Comparison of ENCODE assay signal across 10 cellular contexts in genomic region chr5:100899675-100900074, GRCh38. TPM values are rescaled to one million over a fixed set of nuclear protein-coding genes. Genes with fewer than 3 reads are reported as not detected.
DNase-seq lines count a peak whose midpoint lies in the region; ATAC-seq, FAIRE-seq and TF ChIP-seq lines count a peak whose summit lies in the region.
"Had no signal": no experiment of that assay in that cellular context is flagged by ENCODE, and none has a peak within 500 bp of the region (broad histone marks: within the 10 kb centered on the region; RNA-seq: fewer than 3 reads in every experiment).

No MANE protein-coding gene starts in this region.

- H3K79me2 ChIP-seq in K562 (ENCODE audit: control insufficient read depth, insufficient read depth, low read length) = no peaks in the 10 kb centered on the region; the same call in 2 of the 3 replicates

- H2AFZ ChIP-seq in K562 (ENCODE audit: low read depth, low read length) = 0 out of 2 replicates have a peak overlapping the region, but pooled peaks have one; percentile 68

- peaks cover 21 to 36% of the 10 kb centered on the region in 2 donors for H3K36me3 Mint-ChIP-seq in CD14-positive monocyte
- no peaks in the 10 kb centered on the region for H3K36me3 Mint-ChIP-seq in nephron (ENCODE audit: low read depth)

- no peak for ATAC-seq in K562
- ATAC-seq in GM18502 (IDR thresholded peaks at IDR 0.05; ENCODE audit: poor library complexity, unreplicated experiment) = no peak

- TF ChIP-seq EP300 in K562 (IDR thresholded peaks at IDR 0.05; ENCODE audit: low read length) = no peak

- H3K36me3 ChIP-seq in K562 (ENCODE audit: control insufficient read depth, insufficient read depth, low read length) = no peaks in the 10 kb centered on the region

- in situ Hi-C loops in K562 (cut with MboI) = no loop called here

- CTCF ChIA-PET in K562 (lab: Yijun Ruan, JAX; ENCODE audit: low intra/inter-chr PET ratio) = no interaction called here

- H3K4me1 Mint-ChIP-seq in CD14-positive monocyte (peaks cover 40% of the 10 kb centered on the region), nephron (peaks cover 20% of the 10 kb centered on the region)

- no peak for TF ChIP-seq CTCF in CD14-positive monocyte (IDR thresholded peaks at IDR 0.05)
- no peak for TF ChIP-seq CTCF in HL-60 (IDR thresholded peaks at IDR 0.05; ENCODE audit: insufficient read depth, low read length)
- no peak for TF ChIP-seq CTCF in K562 (IDR thresholded peaks at IDR 0.05 in 2 of 3, conservative IDR thresholded peaks at IDR 0.05 in 1 of 3; ENCODE audit: insufficient read depth in 2 of 3, low read depth in 1 of 3, low read length in 3 of 3)
- no peak for TF ChIP-seq CTCF in nephron (IDR thresholded peaks at IDR 0.05; ENCODE audit: unreplicated experiment in 3 of 3)
- TF ChIP-seq CTCF in GM20000 (IDR thresholded peaks at IDR 0.05; ENCODE audit: extremely low read depth, missing control alignments) = no peak

- intact Hi-C loops in CD14-positive monocyte (cut with micrococcal nuclease) = loop anchor here (5.0 to 10.0 kb wide), 4 partner anchors 55 to 122 kb away; no protein-coding TSS in a partner anchor
- intact Hi-C loops in K562 (cut with micrococcal nuclease) = loop anchor here (10.0 kb wide), 1 partner anchor 285 kb away; no protein-coding TSS in a partner anchor

- 12% methylated on average over 2 of the region's 2 CpGs for WGBS in K562 (ENCODE audit: insufficient coverage, low coverage, missing lambda C conversion rate)

- H3K27ac Mint-ChIP-seq in CD14-positive monocyte = peak overlapping the region; percentile 93 to 99 (median 99)
- peak overlapping the region in 2 of 3 experiments; percentile 27 to 46 for H3K27ac Mint-ChIP-seq in nephron

- H3K9me3 ChIP-seq in K562 (replicated peaks; ENCODE audit: control insufficient read depth, insufficient read depth, low read depth, low read length) = no peaks in the 10 kb centered on the region

- POLR2A ChIA-PET in K562 (lab: Yijun Ruan, JAX) = no interaction called here

- H3K4me3 Mint-ChIP-seq in CD14-positive monocyte (peak overlapping the region; percentile 90 to 99), nephron (peak overlapping the region; percentile 87 to 90 (median 90))

- 0 out of 2 replicates have a peak overlapping the region, but pooled peaks have one; percentile 53 for H3K4me2 ChIP-seq in K562 (ENCODE audit: insufficient read depth, low read length)

- H3K9ac ChIP-seq in K562 (ENCODE audit: insufficient read depth in 1 of 2, low read depth in 2 of 2, low read length in 2 of 2) = peak overlapping the region in 1 of 2 experiments; percentile 34; a peak in 1 of 4 replicates

- DNase-seq in CD14-positive monocyte (ENCODE audit: low spot score) (no peak), HL-60 (ENCODE audit: low read depth in 1 of 2, low spot score in 1 of 2) (no peak), K562 (ENCODE audit: extremely low read depth in 1 of 4, low spot score in 3 of 4) (no peak), GM20000 (ENCODE audit: low spot score) (no peak), HUDEP-2 (lab: John Stamatoyannopoulos, UW; ENCODE audit: unreplicated experiment in 76 of 76) (no peak), frontal cortex (ENCODE audit: low spot score in 2 of 2) (no peak)
- DNase-seq: IMR-90 had no signal

- H3K9me3 Mint-ChIP-seq in CD14-positive monocyte (no peaks in the 10 kb centered on the region), nephron (no peaks in the 10 kb centered on the region)

- H3K27ac ChIP-seq in HL-60 (replicated peaks) (peak overlapping the region; percentile 91), K562 (ENCODE audit: extremely low read depth, low read depth, low read length) (peak overlapping the region; percentile 51; the same call in 2 of the 3 replicates)

- BruUV-seq in K562 (replicated peaks; lab: Mats Ljungman, UMichigan) = no TSS peak

- no peak for TF ChIP-seq RAD21 in K562 (CRISPR knock-in tag; conservative IDR thresholded peaks at IDR 0.05 in 1 of 2, IDR thresholded peaks at IDR 0.05 in 1 of 2)

- no peaks in the 10 kb centered on the region for H4K20me1 ChIP-seq in K562 (replicated peaks; ENCODE audit: control insufficient read depth, insufficient read depth, low read length)

- H3K27me3 ChIP-seq in HL-60 (ENCODE audit: insufficient read depth, poor library complexity, severe bottlenecking) (no peaks in the 10 kb centered on the region), K562 (ENCODE audit: control insufficient read depth in 2 of 2, insufficient read depth in 2 of 2, low read length in 2 of 2) (no peaks in the 10 kb centered on the region)

- H3K9me1 ChIP-seq in K562 (ENCODE audit: control insufficient read depth, insufficient read depth, low read length) = no peaks in the 10 kb centered on the region

- TF ChIP-seq POLR2A in K562 (conservative IDR thresholded peaks at IDR 0.05) = no peak

- H3K4me3 ChIP-seq in HL-60 (replicated peaks; ENCODE audit: insufficient read depth, low read length) (no peak overlapping the region), K562 (no peak overlapping the region)

- H3K27me3 Mint-ChIP-seq in CD14-positive monocyte (ENCODE audit: low read depth in 3 of 3) (no peaks in the 10 kb centered on the region), nephron (ENCODE audit: low read depth) (peaks cover 33% of the 10 kb centered on the region)

- FAIRE-seq in K562 (lab: Jason Lieb, UNC) (no peak), frontal cortex (lab: Jason Lieb, UNC) (no peak)
- FAIRE-seq: G401.6 had no signal

- peaks cover 0 to 8% of the 10 kb centered on the region in 2 experiments; a peak in 2 of 5 replicates for H3K4me1 ChIP-seq in K562 (replicated peaks in 1 of 2; ENCODE audit: control insufficient read depth in 2 of 2, insufficient read depth in 2 of 2, low read length in 2 of 2)

TF ChIP-seq in K562, 482 proteins besides CTCF, POLR2A, EP300 and RAD21:
- no peak for TF ChIP-seq KLF10 (CRISPR knock-in tag; IDR thresholded peaks at IDR 0.05)
- TF ChIP-seq RB1 (IDR thresholded peaks at IDR 0.05; ENCODE audit: low read depth) = no peak
- TF ChIP-seq ZNF57 (CRISPR knock-in tag; IDR thresholded peaks at IDR 0.05) = no peak
- no peak for TF ChIP-seq FOXM1 (IDR thresholded peaks at IDR 0.05; ENCODE audit: low read depth)
- no peak for TF ChIP-seq FOXM1 (CRISPR knock-in tag; IDR thresholded peaks at IDR 0.05; ENCODE audit: low read depth)
- no peak for TF ChIP-seq FOXA3 (CRISPR knock-in tag; conservative IDR thresholded peaks at IDR 0.05 in 1 of 2, IDR thresholded peaks at IDR 0.05 in 1 of 2)
- TF ChIP-seq MTF1 (CRISPR knock-in tag; IDR thresholded peaks at IDR 0.05; ENCODE audit: borderline replicate concordance) = no peak
- no peak for TF ChIP-seq FOXJ2 (tag; IDR thresholded peaks at IDR 0.05)
- TF ChIP-seq CBFA2T2 (conservative IDR thresholded peaks at IDR 0.05) = no peak
- TF ChIP-seq ATF2 (CRISPR knock-in tag; IDR thresholded peaks at IDR 0.05) = no peak
- TF ChIP-seq ZNF384 (IDR thresholded peaks at IDR 0.05; ENCODE audit: low read depth, low read length) = no peak
- TF ChIP-seq KAT2B (IDR thresholded peaks at IDR 0.05; ENCODE audit: low read depth, low read length) = no peak
- no peak for TF ChIP-seq RAD51 (IDR thresholded peaks at IDR 0.05; ENCODE audit: borderline replicate concordance, low read depth)
- no peak for TF ChIP-seq BHLHE40 (IDR thresholded peaks at IDR 0.05; ENCODE audit: low read length)

RNA-seq across cellular contexts. Expression of gene ST8SIA4, which starts 3.4 kb away (rescaled TPM):
- polyA plus RNA-seq in CD14-positive monocyte (10 to 100 TPM; 30.7 to 36.4 TPM), K562 (2011; rRNA removed) (0.12 and 0.99 TPM in 2 replicates), K562 (2014; fragmentation: Illumina TruSeq; extraction: Trizol) (0.48 and 0.51 TPM in 2 replicates), K562 (2014; fragmentation: Nextera tagmentation; extraction: Ambion mirVana) (under 1 TPM; 0.22 to 0.51 TPM), K562 (2014; rRNA removed) (0.54 and 0.61 TPM in 2 replicates)
- total RNA-seq in K562 (2011; cell fraction: chromatin; rRNA removed; ENCODE audit: low replicate concordance) = 2.8 and 5.8 TPM in 2 replicates
- total RNA-seq in K562 (2011; cell fraction: nucleolus; rRNA removed) = 1.0 and 2.0 TPM in 2 replicates
- 2.3 and 3.4 TPM in 2 replicates for total RNA-seq in K562 (2011; cell fraction: nucleoplasm; rRNA removed)
- total RNA-seq in K562 (2014; rRNA removed) (0.50 and 1.1 TPM in 2 replicates), K562 (2014; rRNA removed; fragmentation: Illumina TruSeq; extraction: Trizol) (1.3 and 1.5 TPM in 2 replicates), K562 (2015; rRNA removed; fragmentation: Illumina TruSeq; extraction: Trizol) (1.1 and 1.3 TPM in 2 replicates), K562 (2021) (0.67 and 2.0 TPM in 2 replicates), frontal cortex (76.2 TPM)
- polyA plus RNA-seq in K562 (2011; cell fraction: cytosol; rRNA removed) = 0.06 and 0.21 TPM in 2 replicates
- polyA plus RNA-seq in K562 (2011; cell fraction: nucleus; rRNA removed) = 0.20 and 0.47 TPM in 2 replicates
- 0.53 and 1.0 TPM in 2 replicates for polyA plus RNA-seq in K562 (2012)
- polyA minus RNA-seq in K562 (2011; rRNA and poly(A)+ RNA removed) = 0.60 and 1.6 TPM in 2 replicates
- 0.76 TPM in 1 of 2 replicates, not detected in the other for polyA minus RNA-seq in K562 (2011; cell fraction: cytosol; rRNA and poly(A)+ RNA removed)
- 0.56 and 1.6 TPM in 2 replicates for polyA minus RNA-seq in K562 (2011; cell fraction: nucleus; rRNA and poly(A)+ RNA removed)

Comparison
In these comparisons a context has a peak if more than half of its experiments do, and no peak if none do; other contexts are left out.
1. RNA of gene ST8SIA4, which starts 3.4 kb away (total RNA-seq): 76.2 TPM in frontal cortex (single experiment); 0.50 to 5.8 TPM in K562; every median in the first group is over 10 times any median in the second.